In genomic region chr12:81330480-81330879, GRCh38 we compare ENCODE assay signal across 19 cellular contexts.
DNase-seq lines count a peak whose midpoint lies in the region; ATAC-seq, FAIRE-seq and TF ChIP-seq lines count a peak whose summit lies in the region.
"Had no signal": no experiment of that assay in that cellular context is flagged by ENCODE, and none has a peak within 500 bp of the region (broad histone marks: within the 10 kb centered on the region; RNA-seq: fewer than 3 reads in every experiment).

No MANE protein-coding gene starts in this region.

- DNase-seq in DMS53 (lab: John Stamatoyannopoulos, UW): peak; percentile 67
- DNase-seq in adipocyte (ENCODE audit: low read depth): peak; percentile 5
- DNase-seq in inferior parietal cortex (ENCODE audit: extremely low spot score): peak; percentile 70
- no peak for DNase-seq in stimulated activated CD4-positive, alpha-beta T cell treated with anti-CD3 and anti-CD28 coated beads, Interleukin-2, amount 100 ng/mL, for 24 hours
- DNase-seq in kidney: no peak
- DNase-seq in urothelium cell line (ENCODE audit: low spot score): no peak
- DNase-seq: activated CD4-positive, alpha-beta T cell treated with anti-CD3 and anti-CD28 coated beads, Interleukin-2, amount 50 U/mL, for 1 hour; activated T-cell treated with anti-CD3 and anti-CD28 coated beads, Interleukin-2, amount 50 U/mL, for 1 hour; central memory CD4-positive, alpha-beta T cell; DMS79 treated with DMSO at 0.1 percent for 48 hours; GM23248; NCI-H2171 treated with DMSO at 0.1 percent for 48 hours; SIG-M5; sigmoid colon; stimulated activated CD4-positive, alpha-beta T cell treated with anti-CD3 and anti-CD28 coated beads, Interleukin-4, amount 100 ng/mL, for 1 hour; T1000 had no signal

- intact Hi-C loops in kidney (cut with DNase I): no loop called here

- no peak for ATAC-seq in GM21723 (IDR thresholded peaks at IDR 0.05; ENCODE audit: unreplicated experiment)

- H4K20me1 ChIP-seq in KMS-11 (ENCODE audit: insufficient read depth): no peaks in the 10 kb centered on the region
- H4K20me1 ChIP-seq: BLaER1 had no signal

- H3K27me3 ChIP-seq in KMS-11 (ENCODE audit: insufficient read depth, low read depth): no peaks in the 10 kb centered on the region
- no peaks in the 10 kb centered on the region for H3K27me3 ChIP-seq in adipocyte (replicated peaks; ENCODE audit: control insufficient read depth, insufficient read depth, low read length)
- H3K27me3 ChIP-seq: BLaER1, sigmoid colon had no signal

- H3K4me3 ChIP-seq in KMS-11 (IDR thresholded peaks at IDR 0.05; ENCODE audit: insufficient read depth, low read depth, low read length) (no peak overlapping the region), adipocyte (ENCODE audit: low read length) (no peak overlapping the region), kidney (ENCODE audit: low read length in 2 of 2) (no peak overlapping the region)
- H3K4me3 ChIP-seq: BLaER1, GM23248, sigmoid colon had no signal

- no peaks in the 10 kb centered on the region for H3K79me2 ChIP-seq in KMS-11 (ENCODE audit: insufficient read depth, low read depth)

- no peak overlapping the region for H3K9ac ChIP-seq in KMS-11
- no peak overlapping the region for H3K9ac ChIP-seq in adipocyte (ENCODE audit: low read length)
- no peak overlapping the region for H3K9ac ChIP-seq in kidney (ENCODE audit: low read length in 2 of 2)
- H3K9ac ChIP-seq: BLaER1, GM23248 had no signal

- no peak for FAIRE-seq in kidney (lab: Jason Lieb, UNC)
- no peak for FAIRE-seq in urothelium cell line (lab: Jason Lieb, UNC)

- H3K36me3 ChIP-seq in KMS-11 (ENCODE audit: insufficient read depth) (no peaks in the 10 kb centered on the region), adipocyte (ENCODE audit: control insufficient read depth, insufficient read depth, low read length, severe bottlenecking) (no peaks in the 10 kb centered on the region), kidney (ENCODE audit: control insufficient read depth in 1 of 2, insufficient read depth in 2 of 2, low read length in 2 of 2) (no peaks in the 10 kb centered on the region)
- H3K36me3 ChIP-seq: BLaER1, sigmoid colon had no signal

- H3K4me2 ChIP-seq in KMS-11: no peak overlapping the region
- H3K4me2 ChIP-seq: BLaER1 had no signal

- no peak overlapping the region for H2AFZ ChIP-seq in KMS-11 (ENCODE audit: low read depth)
- H2AFZ ChIP-seq: GM23248 had no signal

- no peak overlapping the region for H3K27ac ChIP-seq in KMS-11
- H3K27ac ChIP-seq in kidney (ENCODE audit: low read depth in 2 of 2, low read length in 2 of 2): no peak overlapping the region
- H3K27ac ChIP-seq: BLaER1, GM23248, sigmoid colon had no signal

- 0 out of 2 replicates have a peak, but pooled peaks have one; percentile 16 for TF ChIP-seq CTCF in KMS-11 (conservative IDR thresholded peaks at IDR 0.05; ENCODE audit: low read depth, low read length)
- TF ChIP-seq CTCF in kidney (IDR thresholded peaks at IDR 0.05; ENCODE audit: borderline replicate concordance, extremely low read depth, insufficient read depth): no peak

- no peaks in the 10 kb centered on the region for H3K4me1 ChIP-seq in KMS-11 (ENCODE audit: low read depth, poor library complexity, severe bottlenecking)
- H3K4me1 ChIP-seq in adipocyte (ENCODE audit: control insufficient read depth, insufficient read depth, low read length): no peaks in the 10 kb centered on the region
- no peaks in the 10 kb centered on the region for H3K4me1 ChIP-seq in kidney (ENCODE audit: control insufficient read depth in 1 of 2, insufficient read depth in 1 of 2, low read depth in 1 of 2, low read length in 2 of 2)
- H3K4me1 ChIP-seq: sigmoid colon had no signal

- H3K9me3 ChIP-seq in adipocyte (ENCODE audit: control insufficient read depth, low read length): no peaks in the 10 kb centered on the region
- H3K9me3 ChIP-seq in kidney (ENCODE audit: control insufficient read depth in 1 of 2, low read length in 2 of 2): no peaks in the 10 kb centered on the region
- H3K9me3 ChIP-seq: BLaER1, sigmoid colon had no signal

Comparison
In these comparisons a context has a peak if more than half of its experiments do, and no peak if none do; other contexts are left out.
1. DNase-seq: peak in DMS53 (single experiment), adipocyte (single experiment) and inferior parietal cortex (single experiment); none in stimulated activated CD4-positive, alpha-beta T cell treated with anti-CD3 and anti-CD28 coated beads, Interleukin-2, amount 100 ng/mL, for 24 hours (0 of 2), kidney (single experiment) and urothelium cell line (single experiment).